In the genomic region with DNA sequence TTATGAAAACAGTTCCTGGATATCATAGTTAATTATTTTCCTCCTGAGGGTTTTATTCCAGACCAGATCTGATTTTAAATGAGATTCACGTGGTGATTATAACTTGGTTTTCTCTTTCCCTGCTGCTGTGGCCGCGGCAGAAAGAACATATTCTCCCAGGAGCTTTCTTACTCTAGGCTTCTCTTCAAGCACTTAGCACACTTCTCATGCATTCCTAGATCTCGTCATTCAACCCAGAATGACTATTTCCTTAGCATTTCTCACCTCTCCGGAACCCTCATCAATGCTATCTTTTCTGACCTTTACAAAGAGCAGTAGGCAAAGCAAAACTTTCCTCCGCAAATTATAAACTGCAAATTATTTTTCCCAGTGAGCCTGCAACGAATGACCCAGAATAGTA, we compare ENCODE assay signal across 18 cellular contexts.
"Had no signal": no experiment of that assay in that cellular context is flagged by ENCODE, and none has a peak within 500 bp of the region (broad histone marks: within the 10 kb centered on the region; RNA-seq: fewer than 3 reads in every experiment).

No MANE protein-coding gene starts in this region.

- H3K27me3 ChIP-seq: esophagus muscularis mucosa, hepatocyte, neutrophil, right atrium auricular region, stomach, uterus had no signal

- DNase-seq: effector memory CD4-positive, alpha-beta T cell; foreskin melanocyte; head of caudate nucleus; kidney; left colon; mammary epithelial cell; mucosa of descending colon; naive thymus-derived CD8-positive, alpha-beta T cell; small intestine; stimulated activated CD4-positive, alpha-beta T cell treated with anti-CD3 and anti-CD28 coated beads, Interleukin-12 subunit alpha, Interleukin-12 subunit beta, amount 100 ng/mL, for 4 hours; stimulated activated naive CD4-positive, alpha-beta T cell; stomach; uterus had no signal

- H3K4me2 ChIP-seq: hepatocyte had no signal

- H3K4me3 ChIP-seq: esophagus muscularis mucosa, hepatocyte, mucosa of descending colon, right atrium auricular region, stomach, uterus had no signal

- ATAC-seq: left colon; mucosa of descending colon; naive thymus-derived CD8-positive, alpha-beta T cell had no signal

- H3K9me3 ChIP-seq: esophagus muscularis mucosa, mucosa of descending colon, neutrophil, right atrium auricular region, stomach, uterus had no signal

- H3K4me1 ChIP-seq: right atrium auricular region, stomach, uterus had no signal

- H3K27ac ChIP-seq: epithelial cell of prostate, esophagus muscularis mucosa, hepatocyte, neutrophil, right atrium auricular region, stomach, uterus had no signal

- H3K79me2 ChIP-seq: hepatocyte had no signal

- H3K36me3 ChIP-seq: esophagus muscularis mucosa, neutrophil, right atrium auricular region, stomach, uterus had no signal

- H2AFZ ChIP-seq: hepatocyte had no signal
